Comparison of ENCODE assay signal across 1 cellular context in genomic region chr13:97257228-97257755, GRCh38.
TF ChIP-seq lines count a peak whose summit lies in the region.

No MANE protein-coding gene starts in this region.

TF ChIP-seq in endothelial cell of umbilical vein, 7 proteins besides CTCF, POLR2A, EP300 and RAD21:
- TF ChIP-seq FOS (IDR thresholded peaks at IDR 0.05; ENCODE audit: borderline replicate concordance, insufficient read depth, low read length) (no peak), MYC (IDR thresholded peaks at IDR 0.05; ENCODE audit: low read depth, low read length) (no peak), EZH2 (IDR thresholded peaks at IDR 0.05; ENCODE audit: borderline replicate concordance, low read depth, low read length, severe bottlenecking) (no peak), MAX (IDR thresholded peaks at IDR 0.05; ENCODE audit: insufficient read depth, insufficient read length) (no peak), POLR2AphosphoS5 (IDR thresholded peaks at IDR 0.05; ENCODE audit: insufficient read depth, low read depth, low read length) (no peak), GATA2 (IDR thresholded peaks at IDR 0.05; ENCODE audit: insufficient read depth, insufficient read length, low read depth, low read length) (no peak), JUN (IDR thresholded peaks at IDR 0.05; ENCODE audit: borderline replicate concordance, insufficient read depth, insufficient read length, low read depth) (no peak)
